ENCODE assay signal across 19 cellular contexts in the genomic region with DNA sequence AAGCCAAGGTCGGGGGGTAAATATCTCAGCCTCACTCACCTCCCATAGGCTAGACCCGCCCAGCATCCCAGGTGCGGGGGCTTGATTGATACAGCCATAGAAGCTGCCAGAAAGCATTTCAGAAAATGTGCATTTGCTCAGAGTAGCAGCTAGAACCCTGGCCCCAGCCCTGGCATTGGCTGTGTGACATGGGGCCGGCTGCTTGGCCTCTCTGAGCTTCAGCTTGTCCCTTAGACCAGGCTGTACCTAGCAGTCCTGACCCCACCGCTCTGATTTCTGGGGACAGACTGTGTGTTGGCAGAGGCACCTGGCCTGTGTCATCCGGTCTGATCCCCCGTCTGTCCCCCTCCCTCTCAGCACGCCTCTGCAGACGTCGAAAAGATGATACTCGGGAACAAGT. TPM values are rescaled to one million over a fixed set of nuclear protein-coding genes. Genes with fewer than 3 reads are reported as not detected.
"Had no signal": no experiment of that assay in that cellular context is flagged by ENCODE, and none has a peak within 500 bp of the region (broad histone marks: within the 10 kb centered on the region; RNA-seq: fewer than 3 reads in every experiment).

No MANE protein-coding gene starts in this region.

- H3K27ac Mint-ChIP-seq: activated T-cell treated with anti-CD3 and anti-CD28 coated beads, Interleukin-2, amount 50 U/mL, for 72 hours; nephron progenitor cell; T-helper 2 cell treated with Interferon-gamma antibody and Interleukin-4, amounts not matched to agents 5 μg/mL and 100 μg/mL, for 36 hours had no signal

- H3K9me3 Mint-ChIP-seq: nephron progenitor cell had no signal

- H3K4me1 Mint-ChIP-seq: nephron progenitor cell had no signal

- DNase-seq: activated gamma-delta T cell treated with Interleukin-2 at 50 U/mL for 16 hours; activated T-cell treated with anti-CD3 and anti-CD28 coated beads, Interleukin-2, amount 50 U/mL, for 72 hours; aorta; hypothalamus; nephron progenitor cell; sigmoid colon; stimulated activated CD4-positive, alpha-beta T cell treated with anti-CD3 and anti-CD28 coated beads, Interleukin-2, amount 100 ng/mL, for 24 hours; stimulated activated naive CD8-positive, alpha-beta T cell treated with anti-CD3 and anti-CD28 coated beads, Interleukin-15, Interleukin-2, amounts not matched to agents 100 U/mL and 50 U/mL, for 24 hours; SW 1271 had no signal

- H3K4me3 Mint-ChIP-seq: activated T-cell treated with anti-CD3 and anti-CD28 coated beads, Interleukin-2, amount 50 U/mL, for 72 hours; nephron progenitor cell; T-helper 2 cell treated with Interferon-gamma antibody and Interleukin-4, amounts not matched to agents 5 μg/mL and 100 μg/mL, for 36 hours had no signal

- ATAC-seq: activated T-cell treated with anti-CD3 and anti-CD28 coated beads, Interleukin-2, amount 50 U/mL, for 72 hours; stimulated activated naive CD8-positive, alpha-beta T cell treated with anti-CD3 and anti-CD28 coated beads, Interleukin-15, Interleukin-2, amounts not matched to agents 100 U/mL and 50 U/mL, for 24 hours had no signal

RNA-seq across cellular contexts. Expression of a gene that starts 16.4 kb away (rescaled TPM):
- total RNA-seq: fibroblast of villous mesenchyme, osteocyte, pulmonary artery endothelial cell had no signal

RNA-seq across cellular contexts. Expression of a gene that starts 46.2 kb away (rescaled TPM):
- total RNA-seq: activated T-cell treated with anti-CD3 and anti-CD28 coated beads, Interleukin-2, amount 50 U/mL, for 72 hours; aorta; bronchial epithelial cell; esophagus muscularis mucosa; fibroblast of villous mesenchyme; lower leg skin; mesenteric fat pad; osteocyte; pulmonary artery endothelial cell; sigmoid colon; suprapubic skin; upper lobe of left lung had no signal
